19 cellular contexts compared by ENCODE assay signal in the genomic region with DNA sequence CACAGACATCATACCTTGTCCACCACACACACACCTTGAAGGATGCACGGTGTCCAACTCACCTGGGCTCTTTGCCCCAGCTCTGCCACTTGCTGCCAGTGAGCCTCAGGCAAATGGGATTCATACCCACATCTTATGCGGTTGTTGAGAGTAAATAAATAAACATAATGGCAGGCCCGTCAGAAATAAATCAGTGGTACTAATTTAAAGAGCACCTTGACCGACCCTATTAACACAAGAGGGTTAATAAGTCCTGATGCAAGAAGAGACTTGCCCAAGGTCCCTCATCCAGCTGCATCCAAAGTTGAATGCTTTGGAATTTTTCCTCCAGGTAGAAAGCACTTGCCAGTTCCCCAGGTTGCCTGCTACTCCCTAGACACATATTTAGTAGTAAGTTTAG. TPM values are rescaled to one million over a fixed set of nuclear protein-coding genes. Genes with fewer than 3 reads are reported as not detected.
DNase-seq lines count a peak whose midpoint lies in the region; ATAC-seq and TF ChIP-seq lines count a peak whose summit lies in the region.
"Had no signal": no experiment of that assay in that cellular context is flagged by ENCODE, and none has a peak within 500 bp of the region (broad histone marks: within the 10 kb centered on the region; RNA-seq: fewer than 3 reads in every experiment).

No MANE protein-coding gene starts in this region.

- CTCF ChIA-PET in mammary epithelial cell (lab: Charles Lee; ENCODE audit: low non-redundant PET): no interaction called here

- peak; percentile 15 for DNase-seq in DMS53 (lab: John Stamatoyannopoulos, UW)
- DNase-seq in DMS53 treated with DMSO at 0.1 percent for 48 hours (lab: John Stamatoyannopoulos, UW; ENCODE audit: unreplicated experiment): no peak
- DNase-seq in mammary epithelial cell: peak; percentile 24
- no peak for DNase-seq in naive B cell
- DNase-seq in NCI-H1930 (lab: John Stamatoyannopoulos, UW): no peak
- DNase-seq in activated CD4-positive, CD25-positive, alpha-beta regulatory T cell treated with anti-CD3 and anti-CD28 coated beads, Interleukin-2, amount 50 U/mL, for 72 hours: no peak
- DNase-seq in NCI-H2227 (lab: John Stamatoyannopoulos, UW; ENCODE audit: unreplicated experiment): no peak
- DNase-seq: AML-193, H9, NCI-H1436 treated with DMSO at 0.1 percent for 48 hours, NCI-H2029 treated with DMSO at 0.1 percent for 48 hours, NCI-H510A, NCI-H774, OCI-M1, SHP77 had no signal

- no peak for ATAC-seq in naive B cell (ENCODE audit: low read depth in 2 of 2)

- no peak for TF ChIP-seq CTCF in mammary epithelial cell (conservative IDR thresholded peaks at IDR 0.05 in 1 of 2, IDR thresholded peaks at IDR 0.05 in 1 of 2; ENCODE audit: extremely low read depth in 1 of 2, insufficient read depth in 1 of 2, low read depth in 1 of 2, low read length in 2 of 2)

- peaks cover 31% of the 10 kb centered on the region for H3K4me1 ChIP-seq in mammary epithelial cell (ENCODE audit: insufficient read depth, low read length)

- H3K9me3 ChIP-seq in mammary epithelial cell (replicated peaks; ENCODE audit: insufficient read depth, low read length): no peaks in the 10 kb centered on the region

- H3K79me2 ChIP-seq in mammary epithelial cell (ENCODE audit: insufficient read depth, low read length): no peaks in the 10 kb centered on the region

- H3K27ac Mint-ChIP-seq in IgD-negative memory B cell (peak overlapping the region in 2 of 3 donors; percentile 30 to 99), naive B cell (peak overlapping the region in 4 of 6 donors; percentile 16 to 96 (median 91))

- H3K36me3 ChIP-seq in mammary epithelial cell (ENCODE audit: insufficient read depth, low read length): no peaks in the 10 kb centered on the region

- BruUV-seq in mammary epithelial cell (replicated peaks; lab: Mats Ljungman, UMichigan): no TSS peak

- peaks cover 2% of the 10 kb centered on the region for H3K27me3 Mint-ChIP-seq in IgD-negative memory B cell
- H3K27me3 Mint-ChIP-seq in naive B cell: no peaks in the 10 kb centered on the region
- H3K27me3 Mint-ChIP-seq: CD4-positive, alpha-beta memory T cell had no signal

- WGBS in mammary epithelial cell (ENCODE audit: low coverage, missing lambda C conversion rate): 4% methylated on average over 4 of the region's 4 CpGs

- H3K27me3 ChIP-seq in mammary epithelial cell (ENCODE audit: insufficient read depth, low read length): no peaks in the 10 kb centered on the region

- H3K36me3 Mint-ChIP-seq in IgD-negative memory B cell: peaks cover 8% of the 10 kb centered on the region
- peaks cover 0 to 11% of the 10 kb centered on the region in 2 donors for H3K36me3 Mint-ChIP-seq in naive B cell

- no peaks in the 10 kb centered on the region for H3K9me3 Mint-ChIP-seq in IgD-negative memory B cell
- no peaks in the 10 kb centered on the region for H3K9me3 Mint-ChIP-seq in naive B cell
- H3K9me3 Mint-ChIP-seq: CD4-positive, alpha-beta memory T cell; H9 had no signal

- no peak overlapping the region for H3K4me3 ChIP-seq in mammary epithelial cell (replicated peaks in 1 of 3; ENCODE audit: insufficient read depth in 1 of 3, low read depth in 2 of 3, low read length in 3 of 3)

- peak overlapping the region; percentile 2 for H3K4me2 ChIP-seq in mammary epithelial cell (ENCODE audit: insufficient read depth, low read depth, low read length)

- H3K4me1 Mint-ChIP-seq in IgD-negative memory B cell (peaks cover 19 to 27% (median 26%) of the 10 kb centered on the region in 3 donors), naive B cell (peaks cover 30 to 43% (median 33%) of the 10 kb centered on the region in 3 donors)

- in situ Hi-C loops in mammary epithelial cell (cut with MboI; ENCODE audit: low sequenced_read_pairs in 2 of 2): loop anchor here in 1 of 2 donors (5.0 kb wide), 1 partner anchor 57 kb away; no protein-coding TSS in a partner anchor

- H2AFZ ChIP-seq in mammary epithelial cell (ENCODE audit: low read depth, low read length): peak overlapping the region; percentile 38

- no peak overlapping the region for H3K9ac ChIP-seq in mammary epithelial cell (ENCODE audit: insufficient read depth, low read length)

- H3K4me3 Mint-ChIP-seq in IgD-negative memory B cell (peak overlapping the region in 1 of 4 donors; percentile 92), naive B cell (peak overlapping the region in 2 of 8 donors; percentile 69 to 89)

- H3K27ac ChIP-seq in mammary epithelial cell (ENCODE audit: insufficient read depth, low read depth, low read length): peak overlapping the region; percentile 15
- H3K27ac ChIP-seq: HL-60, SK-N-MC had no signal

- intact Hi-C loops in mammary epithelial cell (cut with micrococcal nuclease): loop anchor here (2.0 kb wide), 1 partner anchor 333 kb away; no protein-coding TSS in a partner anchor

- dilution Hi-C loops in mammary epithelial cell (cut with HindIII; ENCODE audit: low sequenced_read_pairs): no loop called here

- H4K20me1 ChIP-seq in mammary epithelial cell (ENCODE audit: insufficient read depth, low read length): no peaks in the 10 kb centered on the region

RNA-seq across cellular contexts. Expression of gene AKNA, which starts 11.6 kb away (rescaled TPM):
- polyA plus RNA-seq in IgD-negative memory B cell: 25.4 TPM
- total RNA-seq in mammary epithelial cell: 1 to 10 TPM; 4.5 to 8.1 TPM
- 2.8 TPM for polyA plus RNA-seq in mammary epithelial cell
- polyA minus RNA-seq in mammary epithelial cell: 6.4 TPM
- polyA plus RNA-seq in naive B cell (ENCODE audit: low read depth in 6 of 6): 10 to 100 TPM in 5 of 6 donors, under 1 TPM in 1; 0.78 to 34.1 (median 13.7) TPM

Comparison
In these comparisons a context has a peak if more than half of its experiments do, and no peak if none do; other contexts are left out.
1. DNase-seq: peak in DMS53 (single experiment) and mammary epithelial cell (single experiment); none in DMS53 treated with DMSO at 0.1 percent for 48 hours (single experiment), naive B cell (single experiment), NCI-H1930 (0 of 2), activated CD4-positive, CD25-positive, alpha-beta regulatory T cell treated with anti-CD3 and anti-CD28 coated beads, Interleukin-2, amount 50 U/mL, for 72 hours (single experiment) and NCI-H2227 (single experiment).